In the genomic region with DNA sequence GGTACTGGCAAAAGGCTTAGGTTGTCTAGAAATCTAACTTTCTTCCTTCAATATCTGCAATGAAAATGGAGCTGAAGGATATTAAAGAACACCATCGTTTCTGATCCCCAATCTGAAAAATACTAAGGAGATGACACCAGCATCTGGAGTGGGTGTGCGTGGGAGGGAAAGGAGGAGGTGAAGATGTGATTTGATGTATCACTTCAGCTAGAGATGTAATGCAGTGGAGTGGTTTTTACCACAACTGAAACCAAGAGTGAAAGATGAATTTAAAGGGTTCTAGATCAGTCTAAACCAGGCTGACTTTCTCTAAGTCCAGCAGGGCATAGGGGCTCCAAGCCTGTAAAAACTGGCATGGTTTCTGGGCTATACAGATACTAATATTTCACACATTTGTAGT, we compare ENCODE assay signal across 12 cellular contexts.
DNase-seq lines count a peak whose midpoint lies in the region; ATAC-seq lines count a peak whose summit lies in the region.
"Had no signal": no experiment of that assay in that cellular context is flagged by ENCODE, and none has a peak within 500 bp of the region (broad histone marks: within the 10 kb centered on the region; RNA-seq: fewer than 3 reads in every experiment).

No MANE protein-coding gene starts in this region.

- H3K27me3 ChIP-seq in CD4-positive, alpha-beta memory T cell (ENCODE audit: insufficient read depth, low read length): no peaks in the 10 kb centered on the region

- H3K27ac Mint-ChIP-seq in activated CD4-positive, alpha-beta memory T cell treated with anti-CD3 and anti-CD28 coated beads for 36 hours: no peak overlapping the region
- H3K27ac Mint-ChIP-seq in activated CD4-positive, alpha-beta memory T cell treated with anti-CD3 and anti-CD28 coated beads, Interleukin-2, amount 10 ng/mL, durations not matched to agents 7 days and 5 days: no peak overlapping the region
- no peak overlapping the region for H3K27ac Mint-ChIP-seq in stimulated activated effector memory CD8-positive, alpha-beta T cell treated with anti-CD3 and anti-CD28 coated beads, Interleukin-12 subunit alpha, Interleukin-12 subunit beta, amount 100 ng/mL, for 72 hours
- H3K27ac Mint-ChIP-seq in CD4-positive, alpha-beta memory T cell: no peak overlapping the region

- peak; percentile 94 for ATAC-seq in HG02884 (IDR thresholded peaks at IDR 0.05; ENCODE audit: unreplicated experiment)
- ATAC-seq in stimulated activated effector memory CD8-positive, alpha-beta T cell treated with anti-CD3 and anti-CD28 coated beads, Interleukin-12 subunit alpha, Interleukin-12 subunit beta, amount 100 ng/mL, for 72 hours: peak; percentile 90
- ATAC-seq: A549 had no signal

- no peak overlapping the region for H3K27ac ChIP-seq in CD4-positive, alpha-beta memory T cell (ENCODE audit: low read depth, low read length)
- H3K27ac ChIP-seq: A549 had no signal

- CTCF ChIA-PET in activated CD4-positive, alpha-beta memory T cell treated with anti-CD3 and anti-CD28 coated beads for 36 hours (lab: Charles Lee): interaction anchor here (1.2 to 1.3 kb wide), 3 partner anchors 24 to 173 kb away, joined by 3 to 4 read pairs (median 3); no protein-coding TSS in a partner anchor
- CTCF ChIA-PET in activated CD4-positive, alpha-beta memory T cell treated with anti-CD3 and anti-CD28 coated beads, Interleukin-2, amount 10 ng/mL, durations not matched to agents 7 days and 5 days (lab: Charles Lee): no interaction called here
- CTCF ChIA-PET in CD4-positive, alpha-beta memory T cell (lab: Charles Lee; ENCODE audit: partially characterized antibody): interaction anchor here (1.3 kb wide), 1 partner anchor 24 kb away, joined by 3 read pairs; no protein-coding TSS in a partner anchor

- no peaks in the 10 kb centered on the region for H3K27me3 Mint-ChIP-seq in activated CD4-positive, alpha-beta memory T cell treated with anti-CD3 and anti-CD28 coated beads for 36 hours
- H3K27me3 Mint-ChIP-seq in activated CD4-positive, alpha-beta memory T cell treated with anti-CD3 and anti-CD28 coated beads, Interleukin-2, amount 10 ng/mL, durations not matched to agents 7 days and 5 days: no peaks in the 10 kb centered on the region
- H3K27me3 Mint-ChIP-seq in CD4-positive, alpha-beta memory T cell: no peaks in the 10 kb centered on the region

- no peaks in the 10 kb centered on the region for H3K36me3 ChIP-seq in CD4-positive, alpha-beta memory T cell (ENCODE audit: insufficient read depth, low read length)

- H3K9me3 ChIP-seq in CD4-positive, alpha-beta memory T cell (ENCODE audit: control insufficient read depth in 1 of 2, low read length in 2 of 2): no peaks in the 10 kb centered on the region
- H3K9me3 ChIP-seq: A549 had no signal

- peaks cover 39% of the 10 kb centered on the region for H3K4me1 Mint-ChIP-seq in activated CD4-positive, alpha-beta memory T cell treated with anti-CD3 and anti-CD28 coated beads for 36 hours (ENCODE audit: low read depth)
- H3K4me1 Mint-ChIP-seq in activated CD4-positive, alpha-beta memory T cell treated with anti-CD3 and anti-CD28 coated beads, Interleukin-2, amount 10 ng/mL, durations not matched to agents 7 days and 5 days: peaks cover 21% of the 10 kb centered on the region
- H3K4me1 Mint-ChIP-seq in stimulated activated effector memory CD8-positive, alpha-beta T cell treated with anti-CD3 and anti-CD28 coated beads, Interleukin-12 subunit alpha, Interleukin-12 subunit beta, amount 100 ng/mL, for 72 hours: peaks cover 15% of the 10 kb centered on the region
- peaks cover 0 to 3% (median 1%) of the 10 kb centered on the region in 4 donors for H3K4me1 Mint-ChIP-seq in CD4-positive, alpha-beta memory T cell

- H3K4me3 ChIP-seq in CD4-positive, alpha-beta memory T cell (ENCODE audit: low read length in 2 of 2): no peak overlapping the region
- H3K4me3 ChIP-seq: A549, smooth muscle cell had no signal

- H3K36me3 Mint-ChIP-seq in activated CD4-positive, alpha-beta memory T cell treated with anti-CD3 and anti-CD28 coated beads for 36 hours: peaks cover 45% of the 10 kb centered on the region
- peaks cover 38% of the 10 kb centered on the region for H3K36me3 Mint-ChIP-seq in activated CD4-positive, alpha-beta memory T cell treated with anti-CD3 and anti-CD28 coated beads, Interleukin-2, amount 10 ng/mL, durations not matched to agents 7 days and 5 days (ENCODE audit: low read depth)
- H3K36me3 Mint-ChIP-seq in stimulated activated effector memory CD8-positive, alpha-beta T cell treated with anti-CD3 and anti-CD28 coated beads, Interleukin-12 subunit alpha, Interleukin-12 subunit beta, amount 100 ng/mL, for 72 hours: no peaks in the 10 kb centered on the region
- no peaks in the 10 kb centered on the region for H3K36me3 Mint-ChIP-seq in CD4-positive, alpha-beta memory T cell

- intact Hi-C loops in activated CD4-positive, alpha-beta memory T cell treated with anti-CD3 and anti-CD28 coated beads for 36 hours (cut with micrococcal nuclease): no loop called here
- intact Hi-C loops in CD4-positive, alpha-beta memory T cell (cut with micrococcal nuclease): no loop called here

- no peaks in the 10 kb centered on the region for H3K4me1 ChIP-seq in CD4-positive, alpha-beta memory T cell (ENCODE audit: insufficient read depth, low read length)
- H3K4me1 ChIP-seq: A549 had no signal

- no peak overlapping the region for H3K4me3 Mint-ChIP-seq in activated CD4-positive, alpha-beta memory T cell treated with anti-CD3 and anti-CD28 coated beads for 36 hours
- no peak overlapping the region for H3K4me3 Mint-ChIP-seq in activated CD4-positive, alpha-beta memory T cell treated with anti-CD3 and anti-CD28 coated beads, Interleukin-2, amount 10 ng/mL, durations not matched to agents 7 days and 5 days
- no peak overlapping the region for H3K4me3 Mint-ChIP-seq in stimulated activated effector memory CD8-positive, alpha-beta T cell treated with anti-CD3 and anti-CD28 coated beads, Interleukin-12 subunit alpha, Interleukin-12 subunit beta, amount 100 ng/mL, for 72 hours
- H3K4me3 Mint-ChIP-seq in CD4-positive, alpha-beta memory T cell: no peak overlapping the region

- POLR2A ChIA-PET in activated CD4-positive, alpha-beta memory T cell treated with anti-CD3 and anti-CD28 coated beads for 36 hours (lab: Charles Lee): interaction anchor here (0.7 to 1.6 kb wide), 2 partner anchors 13 to 74 kb away, joined by 3 read pairs; no protein-coding TSS in a partner anchor
- POLR2A ChIA-PET in activated CD4-positive, alpha-beta memory T cell treated with anti-CD3 and anti-CD28 coated beads, Interleukin-2, amount 10 ng/mL, durations not matched to agents 7 days and 5 days (lab: Charles Lee): interaction anchor here (1.1 kb wide), 1 partner anchor 27 kb away, joined by 4 read pairs; no protein-coding TSS in a partner anchor
- POLR2A ChIA-PET in CD4-positive, alpha-beta memory T cell (lab: Charles Lee; ENCODE audit: partially characterized antibody): no interaction called here

- H3K9me3 Mint-ChIP-seq in activated CD4-positive, alpha-beta memory T cell treated with anti-CD3 and anti-CD28 coated beads for 36 hours: peaks cover 6% of the 10 kb centered on the region
- H3K9me3 Mint-ChIP-seq in activated CD4-positive, alpha-beta memory T cell treated with anti-CD3 and anti-CD28 coated beads, Interleukin-2, amount 10 ng/mL, durations not matched to agents 7 days and 5 days: peaks cover 14% of the 10 kb centered on the region
- peaks cover 6% of the 10 kb centered on the region for H3K9me3 Mint-ChIP-seq in stimulated activated effector memory CD8-positive, alpha-beta T cell treated with anti-CD3 and anti-CD28 coated beads, Interleukin-12 subunit alpha, Interleukin-12 subunit beta, amount 100 ng/mL, for 72 hours
- H3K9me3 Mint-ChIP-seq in CD4-positive, alpha-beta memory T cell: peaks cover 0 to 5% (median 3%) of the 10 kb centered on the region in 8 donors

- peak; percentile 81 for DNase-seq in activated CD4-positive, alpha-beta memory T cell treated with anti-CD3 and anti-CD28 coated beads for 36 hours
- no peak for DNase-seq in activated CD4-positive, alpha-beta memory T cell treated with anti-CD3 and anti-CD28 coated beads, Interleukin-2, amount 10 ng/mL, durations not matched to agents 7 days and 5 days
- DNase-seq in activated T-cell treated with anti-CD3 and anti-CD28 coated beads for 48 hours (ENCODE audit: low read depth) (peak; percentile 58), anterior cingulate cortex (lab: John Stamatoyannopoulos, UW) (no peak), NCI-H1092 (lab: John Stamatoyannopoulos, UW) (no peak)
- DNase-seq in stimulated activated effector memory CD8-positive, alpha-beta T cell treated with anti-CD3 and anti-CD28 coated beads, Interleukin-12 subunit alpha, Interleukin-12 subunit beta, amount 100 ng/mL, for 72 hours (ENCODE audit: low spot score in 2 of 2): no peak
- no peak for DNase-seq in CD4-positive, alpha-beta memory T cell
- DNase-seq: foreskin melanocyte, NCI-H510A had no signal

Comparison
In these comparisons a context has a peak if more than half of its experiments do, and no peak if none do; other contexts are left out.
1. DNase-seq: peak in activated CD4-positive, alpha-beta memory T cell treated with anti-CD3 and anti-CD28 coated beads for 36 hours (single experiment) and activated T-cell treated with anti-CD3 and anti-CD28 coated beads for 48 hours (single experiment); none in activated CD4-positive, alpha-beta memory T cell treated with anti-CD3 and anti-CD28 coated beads, Interleukin-2, amount 10 ng/mL, durations not matched to agents 7 days and 5 days (single experiment), stimulated activated effector memory CD8-positive, alpha-beta T cell treated with anti-CD3 and anti-CD28 coated beads, Interleukin-12 subunit alpha, Interleukin-12 subunit beta, amount 100 ng/mL, for 72 hours (0 of 2), CD4-positive, alpha-beta memory T cell (0 of 5), anterior cingulate cortex (0 of 58) and NCI-H1092 (single experiment).